9 cellular contexts compared by ENCODE assay signal in the genomic region with DNA sequence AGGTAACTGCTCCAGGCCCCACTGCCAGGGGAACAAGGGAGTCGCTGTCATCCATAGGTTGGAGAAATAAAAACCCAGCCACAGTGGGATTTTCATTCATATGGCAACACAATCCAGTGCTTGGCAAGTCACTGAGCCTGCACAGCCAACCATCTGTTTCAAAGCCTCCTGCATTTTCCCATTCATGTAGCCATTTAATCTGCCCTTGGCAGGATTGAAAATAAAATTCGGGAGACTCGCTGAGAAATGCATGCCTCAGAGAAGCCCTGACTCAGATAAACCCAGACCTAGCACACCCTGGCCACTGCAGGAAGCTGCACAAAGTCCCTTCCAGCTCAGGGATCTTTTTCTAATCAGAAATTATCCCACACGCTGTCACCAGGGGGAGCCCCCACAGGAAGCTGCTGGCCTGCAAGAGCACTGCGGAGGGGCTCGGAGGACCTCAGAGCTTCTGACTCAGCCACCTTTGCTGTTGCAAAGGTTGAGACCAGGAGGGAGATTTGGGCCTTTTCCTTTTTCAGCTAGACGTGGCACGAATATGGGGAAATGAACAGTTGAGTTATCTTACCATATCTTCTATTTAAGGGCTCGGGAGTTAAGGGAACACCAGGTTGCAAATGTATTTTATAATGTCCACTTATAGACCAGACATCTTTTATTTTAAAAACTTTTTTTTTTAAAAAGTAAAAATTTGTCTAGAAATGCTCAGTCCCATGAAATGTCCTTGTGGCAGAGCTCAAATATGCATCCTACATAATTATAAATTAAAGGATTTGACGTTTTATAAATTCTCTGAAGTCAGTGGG.
DNase-seq lines count a peak whose midpoint lies in the region; ATAC-seq and TF ChIP-seq lines count a peak whose summit lies in the region.
"Had no signal": no experiment of that assay in that cellular context is flagged by ENCODE, and none has a peak within 500 bp of the region (broad histone marks: within the 10 kb centered on the region; RNA-seq: fewer than 3 reads in every experiment).

No MANE protein-coding gene starts in this region.

- RAD21 ChIA-PET in HCT116 (lab: Charles Lee; ENCODE audit: low non-redundant PET in 1 of 2, low total read pairs in 2 of 2, uncharacterized antibody in 2 of 2, unreplicated experiment in 2 of 2) = interaction anchor here in 1 of 2 experiments (0.9 to 2.0 kb wide), 2 partner anchors 74 to 925 kb away, joined by 3 to 8 read pairs; no protein-coding TSS in a partner anchor

- H2AFZ ChIP-seq in HCT116 (ENCODE audit: low read depth, low read length, poor library complexity, severe bottlenecking) = peak overlapping the region; percentile 93
- H2AFZ ChIP-seq in smooth muscle cell (ENCODE audit: low read depth) = no peak overlapping the region

- H3K36me3 ChIP-seq in HCT116 (ENCODE audit: control insufficient read depth in 1 of 2, insufficient read depth in 2 of 2, low read length in 2 of 2) = no peaks in the 10 kb centered on the region
- no peaks in the 10 kb centered on the region for H3K36me3 ChIP-seq in MG63
- no peaks in the 10 kb centered on the region for H3K36me3 ChIP-seq in smooth muscle cell (ENCODE audit: low read depth)
- H3K36me3 ChIP-seq: BLaER1 treated with 17β-estradiol and CSF1 and Interleukin-3, amounts not matched to agents 10 nM and 100 nM had no signal

- H3K27me3 ChIP-seq in HCT116 (ENCODE audit: insufficient read depth, low read length) (no peaks in the 10 kb centered on the region), MG63 (no peaks in the 10 kb centered on the region), smooth muscle cell (ENCODE audit: low read depth) (no peaks in the 10 kb centered on the region)
- H3K27me3 ChIP-seq: BLaER1 treated with 17β-estradiol and CSF1 and Interleukin-3, amounts not matched to agents 10 nM and 100 nM had no signal

- H3K79me2 ChIP-seq in HCT116 (ENCODE audit: insufficient read depth, low read length) (no peaks in the 10 kb centered on the region), smooth muscle cell (ENCODE audit: low read depth) (no peaks in the 10 kb centered on the region)

- CTCF ChIA-PET in HCT116 (lab: Charles Lee) = interaction anchor here (0.6 to 2.8 kb wide), 19 partner anchors 8 to 1053 kb away, joined by 3 to 24 read pairs (median 5); partner anchors contain the start of gene RSRC1

- intact Hi-C loops in HCT116 (cut with micrococcal nuclease) = loop anchor here (1.0 to 10.0 kb wide), 2 partner anchors 926 to 1178 kb away; no protein-coding TSS in a partner anchor

- no peaks in the 10 kb centered on the region for H3F3A ChIP-seq in smooth muscle cell (ENCODE audit: low read depth)

- no peaks in the 10 kb centered on the region for H3K9me3 ChIP-seq in HCT116 (ENCODE audit: control insufficient read depth in 1 of 2, insufficient read depth in 1 of 2, low read depth in 1 of 2, low read length in 2 of 2)
- no peaks in the 10 kb centered on the region for H3K9me3 ChIP-seq in MG63
- no peaks in the 10 kb centered on the region for H3K9me3 ChIP-seq in smooth muscle cell (replicated peaks; ENCODE audit: low read depth)

- H3K9ac ChIP-seq in HCT116 (ENCODE audit: low read length) (no peak overlapping the region), smooth muscle cell (ENCODE audit: low read depth) (no peak overlapping the region)
- H3K9ac ChIP-seq: BLaER1 treated with 17β-estradiol and CSF1 and Interleukin-3, amounts not matched to agents 10 nM and 100 nM had no signal

- H3K4me2 ChIP-seq in HCT116 (ENCODE audit: low read length) (peak overlapping the region; percentile 43), smooth muscle cell (peak overlapping the region; percentile 45)

- DNase-seq in NCI-H1436 (lab: John Stamatoyannopoulos, UW) (peak; percentile 21), NCI-H1436 treated with DMSO at 0.1 percent for 48 hours (lab: John Stamatoyannopoulos, UW) (no peak), HCT116 (ENCODE audit: low read depth, low spot score) (peak; percentile 54), MG63 (peak; percentile 82), T-helper 1 cell (peak in 4 of 5 donors; percentile 19 to 37 (median 27)), amygdala (lab: John Stamatoyannopoulos, UW) (peak in 45 of 56 donors; percentile 4 to 78 (median 24)), hypothalamus (lab: John Stamatoyannopoulos, UW) (peak in 44 of 51 donors; percentile 2 to 66 (median 19)), smooth muscle cell (lab: John Stamatoyannopoulos, UW; ENCODE audit: unreplicated experiment) (peak; percentile 49)

- peak; percentile 56 for TF ChIP-seq RAD21 in HCT116 (IDR thresholded peaks at IDR 0.05; ENCODE audit: low read depth)

- no peak for TF ChIP-seq POLR2A in HCT116 (IDR thresholded peaks at IDR 0.05; ENCODE audit: borderline replicate concordance, extremely low read depth, insufficient read depth, insufficient read length)

- peak; percentile 97 for ATAC-seq in HCT116

- POLR2A ChIA-PET in HCT116 (lab: Charles Lee) = interaction anchor here (0.8 to 1.0 kb wide), 2 partner anchors 94 to 827 kb away, joined by 3 read pairs; no protein-coding TSS in a partner anchor

- H3K27ac ChIP-seq in HCT116 (ENCODE audit: low read depth, low read length) = no peak overlapping the region
- H3K27ac ChIP-seq in smooth muscle cell (ENCODE audit: low read depth) = no peak overlapping the region
- H3K27ac ChIP-seq: BLaER1 treated with 17β-estradiol and CSF1 and Interleukin-3, amounts not matched to agents 10 nM and 100 nM had no signal

- H3K4me1 ChIP-seq in HCT116 (ENCODE audit: control insufficient read depth in 1 of 2, insufficient read depth in 2 of 2, low read length in 2 of 2) (peaks cover 0 to 10% of the 10 kb centered on the region in 2 experiments; a peak in 1 of 4 replicates), smooth muscle cell (ENCODE audit: low read depth) (no peaks in the 10 kb centered on the region)

- no TSS peak for BruUV-seq in HCT116 (replicated peaks; lab: Mats Ljungman, UMichigan)

- H4K20me1 ChIP-seq in HCT116 (ENCODE audit: insufficient read depth) (no peaks in the 10 kb centered on the region), smooth muscle cell (ENCODE audit: low read depth) (no peaks in the 10 kb centered on the region)
- H4K20me1 ChIP-seq: BLaER1 treated with 17β-estradiol and CSF1 and Interleukin-3, amounts not matched to agents 10 nM and 100 nM had no signal

- no peaks in the 10 kb centered on the region for H3K9me2 ChIP-seq in HCT116 (ENCODE audit: insufficient read depth)

- TF ChIP-seq CTCF in HCT116 (IDR thresholded peaks at IDR 0.05 in 2 of 3, conservative IDR thresholded peaks at IDR 0.05 in 1 of 3; ENCODE audit: borderline replicate concordance in 1 of 3, insufficient read depth in 1 of 3, low read depth in 2 of 3, low read length in 2 of 3) = peak; percentile 54 to 87 (median 85); a peak in 5 of 6 replicates
- peak; percentile 85 for TF ChIP-seq CTCF in smooth muscle cell (IDR thresholded peaks at IDR 0.05; ENCODE audit: borderline replicate concordance, insufficient read depth, poor library complexity, severe bottlenecking)

- 27% methylated on average over 10 of the region's 10 CpGs for WGBS in smooth muscle cell (ENCODE audit: low lambda C conversion rate)

- H3K4me3 ChIP-seq in HCT116 (replicated peaks in 1 of 2; ENCODE audit: low read depth in 1 of 2, low read length in 2 of 2) = no peak overlapping the region
- H3K4me3 ChIP-seq in MG63 = no peak overlapping the region
- H3K4me3 ChIP-seq in smooth muscle cell = no peak overlapping the region
- H3K4me3 ChIP-seq: BLaER1 treated with 17β-estradiol and CSF1 and Interleukin-3, amounts not matched to agents 10 nM and 100 nM had no signal

TF ChIP-seq in HCT116, 20 proteins besides CTCF, POLR2A, EP300 and RAD21 (continues in another document):
- TF ChIP-seq, protein P1, sequence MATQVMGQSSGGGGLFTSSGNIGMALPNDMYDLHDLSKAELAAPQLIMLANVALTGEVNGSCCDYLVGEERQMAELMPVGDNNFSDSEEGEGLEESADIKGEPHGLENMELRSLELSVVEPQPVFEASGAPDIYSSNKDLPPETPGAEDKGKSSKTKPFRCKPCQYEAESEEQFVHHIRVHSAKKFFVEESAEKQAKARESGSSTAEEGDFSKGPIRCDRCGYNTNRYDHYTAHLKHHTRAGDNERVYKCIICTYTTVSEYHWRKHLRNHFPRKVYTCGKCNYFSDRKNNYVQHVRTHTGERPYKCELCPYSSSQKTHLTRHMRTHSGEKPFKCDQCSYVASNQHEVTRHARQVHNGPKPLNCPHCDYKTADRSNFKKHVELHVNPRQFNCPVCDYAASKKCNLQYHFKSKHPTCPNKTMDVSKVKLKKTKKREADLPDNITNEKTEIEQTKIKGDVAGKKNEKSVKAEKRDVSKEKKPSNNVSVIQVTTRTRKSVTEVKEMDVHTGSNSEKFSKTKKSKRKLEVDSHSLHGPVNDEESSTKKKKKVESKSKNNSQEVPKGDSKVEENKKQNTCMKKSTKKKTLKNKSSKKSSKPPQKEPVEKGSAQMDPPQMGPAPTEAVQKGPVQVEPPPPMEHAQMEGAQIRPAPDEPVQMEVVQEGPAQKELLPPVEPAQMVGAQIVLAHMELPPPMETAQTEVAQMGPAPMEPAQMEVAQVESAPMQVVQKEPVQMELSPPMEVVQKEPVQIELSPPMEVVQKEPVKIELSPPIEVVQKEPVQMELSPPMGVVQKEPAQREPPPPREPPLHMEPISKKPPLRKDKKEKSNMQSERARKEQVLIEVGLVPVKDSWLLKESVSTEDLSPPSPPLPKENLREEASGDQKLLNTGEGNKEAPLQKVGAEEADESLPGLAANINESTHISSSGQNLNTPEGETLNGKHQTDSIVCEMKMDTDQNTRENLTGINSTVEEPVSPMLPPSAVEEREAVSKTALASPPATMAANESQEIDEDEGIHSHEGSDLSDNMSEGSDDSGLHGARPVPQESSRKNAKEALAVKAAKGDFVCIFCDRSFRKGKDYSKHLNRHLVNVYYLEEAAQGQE (IDR thresholded peaks at IDR 0.05; ENCODE audit: low read depth) = no peak
- no peak for TF ChIP-seq ELF1 (IDR thresholded peaks at IDR 0.05; ENCODE audit: borderline replicate concordance, low read depth)
- TF ChIP-seq SP1 (IDR thresholded peaks at IDR 0.05; ENCODE audit: low read depth) = no peak
- TF ChIP-seq EZH2 (IDR thresholded peaks at IDR 0.05) = no peak
- no peak for TF ChIP-seq EGR1 (IDR thresholded peaks at IDR 0.05; ENCODE audit: low read depth)
- no peak for TF ChIP-seq JUND (IDR thresholded peaks at IDR 0.05)
